ENCODE assay signal across 10 cellular contexts in the genomic region with DNA sequence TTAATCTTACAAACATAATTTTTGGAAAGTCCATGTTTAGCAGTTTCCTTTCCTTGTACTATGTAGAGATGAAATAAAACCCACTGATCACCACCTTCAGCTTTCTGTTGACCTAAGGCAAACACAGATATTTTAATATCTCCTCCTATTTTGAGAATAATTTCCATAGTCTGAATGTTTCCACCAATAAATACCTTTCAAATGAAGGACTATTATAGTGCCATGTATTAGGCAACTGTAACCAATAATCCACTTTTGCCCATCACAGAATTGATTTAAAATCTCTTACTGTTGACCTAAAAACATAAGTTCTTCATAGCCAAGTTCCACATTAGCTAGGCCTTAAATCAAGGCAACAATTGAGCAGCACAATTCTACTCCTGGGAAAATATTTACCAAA. TPM values are rescaled to one million over a fixed set of nuclear protein-coding genes. Genes with fewer than 3 reads are reported as not detected.
DNase-seq lines count a peak whose midpoint lies in the region; ATAC-seq and TF ChIP-seq lines count a peak whose summit lies in the region.
"Had no signal": no experiment of that assay in that cellular context is flagged by ENCODE, and none has a peak within 500 bp of the region (broad histone marks: within the 10 kb centered on the region; RNA-seq: fewer than 3 reads in every experiment).

No MANE protein-coding gene starts in this region.

- peaks cover 54 to 61% of the 10 kb centered on the region in 2 donors for H3K27me3 Mint-ChIP-seq in T-cell

- H3K36me3 ChIP-seq in right atrium auricular region (no peaks in the 10 kb centered on the region), muscle layer of duodenum (ENCODE audit: control insufficient read depth in 1 of 2, insufficient read depth in 2 of 2, low read length in 2 of 2) (no peaks in the 10 kb centered on the region)

- POLR2A ChIA-PET in T-cell (lab: Charles Lee), result no interaction called here

- H3K4me3 Mint-ChIP-seq in T-cell, result peak overlapping the region in 1 of 3 donors; percentile 74

- CTCF ChIA-PET in T-cell (lab: Charles Lee), result no interaction called here

- peaks cover 0 to 9% (median 0%) of the 10 kb centered on the region in 3 donors for H3K9me3 Mint-ChIP-seq in T-cell

- H3K4me1 Mint-ChIP-seq in T-cell, result peaks cover 4 to 12% (median 6%) of the 10 kb centered on the region in 3 donors

- H3K9me3 ChIP-seq in right atrium auricular region, result no peaks in the 10 kb centered on the region
- no peaks in the 10 kb centered on the region for H3K9me3 ChIP-seq in muscle layer of duodenum (ENCODE audit: control insufficient read depth in 1 of 2, low read length in 2 of 2)

- peak overlapping the region; percentile 93 to 95 for H3K27ac ChIP-seq in right atrium auricular region
- peak overlapping the region; percentile 82 for H3K27ac ChIP-seq in muscle layer of duodenum (ENCODE audit: low read length)

- TF ChIP-seq CTCF in right atrium auricular region (IDR thresholded peaks at IDR 0.05) (no peak), cardiac fibroblast (IDR thresholded peaks at IDR 0.05; ENCODE audit: low read depth, low read length) (no peak)

- H3K27me3 ChIP-seq in right atrium auricular region (no peaks in the 10 kb centered on the region), muscle layer of duodenum (ENCODE audit: low read depth, low read length) (no peaks in the 10 kb centered on the region)

- no peak overlapping the region for H3K27ac Mint-ChIP-seq in T-cell

- ATAC-seq in Right ventricle myocardium inferior, result no peak
- ATAC-seq in T-cell (replicated peaks in 1 of 4), result no peak
- ATAC-seq in GM18519 (IDR thresholded peaks at IDR 0.05; ENCODE audit: low FRiP score, unreplicated experiment), result no peak

- no peaks in the 10 kb centered on the region for H3K36me3 Mint-ChIP-seq in T-cell

- H3K4me1 ChIP-seq in right atrium auricular region, result peaks cover 0 to 27% of the 10 kb centered on the region in 2 donors
- H3K4me1 ChIP-seq in muscle layer of duodenum (ENCODE audit: control insufficient read depth in 1 of 2, insufficient read depth in 2 of 2, low read length in 2 of 2), result peaks cover 0 to 12% of the 10 kb centered on the region in 2 donors

- intact Hi-C loops in Right ventricle myocardium inferior (cut with DNase I), result loop anchor here (5.0 to 10.0 kb wide), 2 partner anchors 74 to 402 kb away; no protein-coding TSS in a partner anchor

- DNase-seq in right atrium auricular region (ENCODE audit: low spot score) (no peak), Right ventricle myocardium inferior (ENCODE audit: missing footprints) (no peak), cardiac fibroblast (ENCODE audit: low read depth in 2 of 2) (no peak), NCI-H524 (lab: John Stamatoyannopoulos, UW) (no peak), AG20443 (ENCODE audit: low spot score) (no peak), T-cell (no peak)
- DNase-seq: activated naive CD4-positive, alpha-beta T cell treated with Interleukin-2 at 50 U/mL for 16 hours; NCI-H510A had no signal

- H3K4me3 ChIP-seq in right atrium auricular region, result peak overlapping the region; percentile 69 to 91
- peak overlapping the region; percentile 69 to 80 for H3K4me3 ChIP-seq in cardiac fibroblast (replicated peaks in 1 of 2; ENCODE audit: low read depth in 2 of 2, low read length in 2 of 2)
- peak overlapping the region; percentile 86 to 93 for H3K4me3 ChIP-seq in muscle layer of duodenum (ENCODE audit: low read depth in 1 of 2, low read length in 2 of 2)

RNA-seq across cellular contexts. Expression of a gene that starts 1.8 kb away (rescaled TPM):
- total RNA-seq in right atrium auricular region (10 to 100 TPM; 26.0 to 32.0 TPM), Right ventricle myocardium inferior (37.2 TPM), T-cell (1 to 10 TPM in 1 of 5 donors, under 1 TPM in 4; 0.33 to 1.6 (median 0.86) TPM)

Comparison
In these comparisons a context has a peak if more than half of its experiments do, and no peak if none do; other contexts are left out.
1. RNA of a gene that starts 1.8 kb away (total RNA-seq): 37.2 TPM in Right ventricle myocardium inferior (single experiment) and 26.0 to 32.0 TPM in right atrium auricular region; 0.33 to 1.6 TPM in T-cell; every median in the first group is over 10 times any median in the second.
2. Peak in every context shown above with its lines, with median percentiles within 50 percentile points of each other: H3K4me3 ChIP-seq.